ENCODE assay signal across 21 cellular contexts in the genomic region with DNA sequence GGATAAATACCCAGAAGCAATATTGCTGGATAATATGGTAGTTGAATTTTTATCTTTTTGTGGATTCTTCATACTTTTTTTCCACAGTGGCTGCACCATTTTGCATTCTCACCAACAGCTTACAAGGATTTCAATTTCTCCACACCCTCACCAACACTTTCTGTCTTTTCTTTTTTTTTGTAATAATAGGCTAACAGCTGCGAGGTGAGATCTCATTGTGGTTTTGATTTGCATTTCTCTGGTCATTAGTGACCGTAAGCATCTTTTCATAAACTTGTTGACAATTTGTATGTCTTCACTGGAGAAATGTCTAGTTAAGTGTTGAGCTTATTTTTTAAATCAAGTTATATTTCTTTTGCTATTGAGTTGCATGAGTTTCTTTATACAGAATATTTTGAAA. TPM values are rescaled to one million over a fixed set of nuclear protein-coding genes. Genes with fewer than 3 reads are reported as not detected.
DNase-seq lines count a peak whose midpoint lies in the region; ATAC-seq, FAIRE-seq and TF ChIP-seq lines count a peak whose summit lies in the region.
"Had no signal": no experiment of that assay in that cellular context is flagged by ENCODE, and none has a peak within 500 bp of the region (broad histone marks: within the 10 kb centered on the region; RNA-seq: fewer than 3 reads in every experiment).

No MANE protein-coding gene starts in this region.

- POLR2A ChIA-PET in endothelial cell of umbilical vein (lab: Charles Lee): no interaction called here

- H3K4me1 ChIP-seq in endothelial cell of umbilical vein (ENCODE audit: control insufficient read depth, extremely low read depth, insufficient read depth, low read length): no peaks in the 10 kb centered on the region
- H3K4me1 ChIP-seq: HAP-1, SJSA1 had no signal

- no peak overlapping the region for H3K27ac ChIP-seq in endothelial cell of umbilical vein (ENCODE audit: insufficient read depth, low read depth, low read length)
- H3K27ac ChIP-seq: A549; BLaER1 treated with 17β-estradiol and CSF1 and Interleukin-3, amounts not matched to agents 10 nM and 100 nM; PC-9; SJSA1 had no signal

- H3K9ac ChIP-seq in endothelial cell of umbilical vein (replicated peaks; ENCODE audit: extremely low read depth, insufficient read depth, low read length): no peak overlapping the region
- H3K9ac ChIP-seq: BLaER1 treated with 17β-estradiol and CSF1 and Interleukin-3, amounts not matched to agents 10 nM and 100 nM had no signal

- no peaks in the 10 kb centered on the region for H3K79me2 ChIP-seq in endothelial cell of umbilical vein (ENCODE audit: control insufficient read depth, insufficient read depth, low read length)

- no TSS peak for BruUV-seq in endothelial cell of umbilical vein (replicated peaks; lab: Mats Ljungman, UMichigan)

- TF ChIP-seq CTCF in endothelial cell of umbilical vein (IDR thresholded peaks at IDR 0.05; ENCODE audit: extremely low read depth in 1 of 2, insufficient read depth in 1 of 2, low read depth in 1 of 2, low read length in 2 of 2): no peak

- TF ChIP-seq POLR2A in endothelial cell of umbilical vein (IDR thresholded peaks at IDR 0.05; ENCODE audit: low read depth, low read length): no peak

- H3K9me3 ChIP-seq in endothelial cell of umbilical vein (replicated peaks; ENCODE audit: control insufficient read depth, insufficient read depth, low read length): no peaks in the 10 kb centered on the region
- H3K9me3 ChIP-seq: A549, HAP-1, MG63, SJSA1 had no signal

- no peak overlapping the region for H2AFZ ChIP-seq in endothelial cell of umbilical vein (ENCODE audit: low read depth, low read length)
- H2AFZ ChIP-seq: PC-9 had no signal

- no peak overlapping the region for H3K4me2 ChIP-seq in endothelial cell of umbilical vein (ENCODE audit: insufficient read depth, low read length)
- H3K4me2 ChIP-seq: A549; BLaER1 treated with 17β-estradiol and CSF1 and Interleukin-3, amounts not matched to agents 10 nM and 100 nM; PC-9 had no signal

- no peak for DNase-seq in GM18507 (ENCODE audit: extremely low spot score, insufficient read length, low read depth)
- DNase-seq in endothelial cell of umbilical vein (ENCODE audit: low read depth, low spot score): no peak
- no peak for DNase-seq in NK-92 treated with Interleukin-12 subunit alpha and Interleukin-12 subunit beta, amount 100 ng/mL, for 24 hours (lab: John Stamatoyannopoulos, UW)
- DNase-seq in NCI-H1105 treated with DMSO at 0.1 percent for 48 hours (lab: John Stamatoyannopoulos, UW): no peak
- no peak for DNase-seq in NAMALWA (ENCODE audit: low spot score)
- no peak for DNase-seq in SHP77 treated with DMSO at 0.1 percent for 48 hours (lab: John Stamatoyannopoulos, UW)
- DNase-seq: CD8-positive, alpha-beta memory T cell; DMS79; MG63; NCI-H1105; NCI-H1694 treated with DMSO at 0.1 percent for 48 hours; NCI-H69; PC-9 had no signal

- FAIRE-seq in GM18507 (lab: Jason Lieb, UNC) (peak; percentile 50), endothelial cell of umbilical vein (lab: Jason Lieb, UNC) (peak; percentile 37)
- FAIRE-seq: A549, D721Med had no signal

- no peaks in the 10 kb centered on the region for H3K9me1 ChIP-seq in endothelial cell of umbilical vein (replicated peaks; ENCODE audit: control insufficient read depth, extremely low read depth, insufficient read depth, low read length)

- peaks cover 1 to 3% of the 10 kb centered on the region in 2 experiments for H3K27me3 ChIP-seq in endothelial cell of umbilical vein (ENCODE audit: control insufficient read depth in 2 of 2, insufficient read depth in 2 of 2, low read length in 2 of 2)
- H3K27me3 ChIP-seq: BLaER1 treated with 17β-estradiol and CSF1 and Interleukin-3, amounts not matched to agents 10 nM and 100 nM; MG63; SJSA1 had no signal

- CTCF ChIA-PET in endothelial cell of umbilical vein (lab: Charles Lee): no interaction called here

- intact Hi-C loops in endothelial cell of umbilical vein (cut with micrococcal nuclease): no loop called here

- H3K4me3 ChIP-seq in endothelial cell of umbilical vein (replicated peaks in 1 of 3; ENCODE audit: insufficient read depth in 1 of 3, low read depth in 1 of 3, low read length in 3 of 3): no peak overlapping the region
- H3K4me3 ChIP-seq: A549; BLaER1 treated with 17β-estradiol and CSF1 and Interleukin-3, amounts not matched to agents 10 nM and 100 nM; HAP-1; MG63; PC-9; SJSA1 had no signal

- H4K20me1 ChIP-seq in endothelial cell of umbilical vein (replicated peaks; ENCODE audit: control insufficient read depth, extremely low read depth, insufficient read depth, low read length): no peaks in the 10 kb centered on the region
- H4K20me1 ChIP-seq: BLaER1 treated with 17β-estradiol and CSF1 and Interleukin-3, amounts not matched to agents 10 nM and 100 nM had no signal

- H3K36me3 ChIP-seq in endothelial cell of umbilical vein (ENCODE audit: control insufficient read depth in 2 of 2, extremely low read depth in 1 of 2, insufficient read depth in 2 of 2, low read length in 2 of 2): no peaks in the 10 kb centered on the region
- H3K36me3 ChIP-seq: BLaER1 treated with 17β-estradiol and CSF1 and Interleukin-3, amounts not matched to agents 10 nM and 100 nM; HAP-1; MG63; SJSA1 had no signal

- ATAC-seq in GM19351 (IDR thresholded peaks at IDR 0.05; ENCODE audit: unreplicated experiment) (peak; percentile 76), HG03025 (IDR thresholded peaks at IDR 0.05; ENCODE audit: low FRiP score, unreplicated experiment) (peak; percentile 57)
- ATAC-seq: A549 had no signal

- dilution Hi-C loops in endothelial cell of umbilical vein (cut with MboI; ENCODE audit: extremely low pct_ligation_motif_present, low sequenced_read_pairs): no loop called here

TF ChIP-seq in endothelial cell of umbilical vein, 7 proteins besides CTCF, POLR2A, EP300 and RAD21:
- no peak for TF ChIP-seq GATA2 (IDR thresholded peaks at IDR 0.05; ENCODE audit: insufficient read depth, insufficient read length, low read depth, low read length)
- TF ChIP-seq POLR2AphosphoS5 (IDR thresholded peaks at IDR 0.05; ENCODE audit: insufficient read depth, low read depth, low read length): no peak
- no peak for TF ChIP-seq EZH2 (IDR thresholded peaks at IDR 0.05; ENCODE audit: borderline replicate concordance, low read depth, low read length, severe bottlenecking)
- no peak for TF ChIP-seq FOS (IDR thresholded peaks at IDR 0.05; ENCODE audit: borderline replicate concordance, insufficient read depth, low read length)
- no peak for TF ChIP-seq JUN (IDR thresholded peaks at IDR 0.05; ENCODE audit: borderline replicate concordance, insufficient read depth, insufficient read length, low read depth)
- no peak for TF ChIP-seq MAX (IDR thresholded peaks at IDR 0.05; ENCODE audit: insufficient read depth, insufficient read length)
- TF ChIP-seq MYC (IDR thresholded peaks at IDR 0.05; ENCODE audit: low read depth, low read length): no peak

RNA-seq across cellular contexts. Expression of gene SLC9A2, which starts 17.6 kb away (rescaled TPM):
- not detected in 2 replicates for total RNA-seq in endothelial cell of umbilical vein
- 0.03 TPM in 2 replicates for polyA plus RNA-seq in endothelial cell of umbilical vein
- 0.01 TPM in 1 of 2 replicates, not detected in the other for polyA plus RNA-seq in endothelial cell of umbilical vein (2011; cell fraction: cytosol; rRNA removed)
- 0.03 and 0.07 TPM in 2 replicates for polyA plus RNA-seq in endothelial cell of umbilical vein (2011; cell fraction: nucleus; rRNA removed)
- polyA plus RNA-seq in endothelial cell of umbilical vein (2012): not detected in 2 replicates
- 0.17 and 0.19 TPM in 2 replicates for polyA minus RNA-seq in endothelial cell of umbilical vein
- polyA minus RNA-seq in endothelial cell of umbilical vein (2011; cell fraction: cytosol; rRNA and poly(A)+ RNA removed): 0.72 TPM
- not detected in 2 replicates for polyA minus RNA-seq in endothelial cell of umbilical vein (2011; cell fraction: nucleus; rRNA and poly(A)+ RNA removed)
- total RNA-seq: CD8-positive, alpha-beta memory T cell; T-helper 2 cell treated with Interferon-gamma antibody and Interleukin-4, amounts not matched to agents 100 ng/mL and 5 ng/mL, for 36 hours had no signal
- polyA plus RNA-seq: CD8-positive, alpha-beta memory T cell had no signal
